In the genomic region with DNA sequence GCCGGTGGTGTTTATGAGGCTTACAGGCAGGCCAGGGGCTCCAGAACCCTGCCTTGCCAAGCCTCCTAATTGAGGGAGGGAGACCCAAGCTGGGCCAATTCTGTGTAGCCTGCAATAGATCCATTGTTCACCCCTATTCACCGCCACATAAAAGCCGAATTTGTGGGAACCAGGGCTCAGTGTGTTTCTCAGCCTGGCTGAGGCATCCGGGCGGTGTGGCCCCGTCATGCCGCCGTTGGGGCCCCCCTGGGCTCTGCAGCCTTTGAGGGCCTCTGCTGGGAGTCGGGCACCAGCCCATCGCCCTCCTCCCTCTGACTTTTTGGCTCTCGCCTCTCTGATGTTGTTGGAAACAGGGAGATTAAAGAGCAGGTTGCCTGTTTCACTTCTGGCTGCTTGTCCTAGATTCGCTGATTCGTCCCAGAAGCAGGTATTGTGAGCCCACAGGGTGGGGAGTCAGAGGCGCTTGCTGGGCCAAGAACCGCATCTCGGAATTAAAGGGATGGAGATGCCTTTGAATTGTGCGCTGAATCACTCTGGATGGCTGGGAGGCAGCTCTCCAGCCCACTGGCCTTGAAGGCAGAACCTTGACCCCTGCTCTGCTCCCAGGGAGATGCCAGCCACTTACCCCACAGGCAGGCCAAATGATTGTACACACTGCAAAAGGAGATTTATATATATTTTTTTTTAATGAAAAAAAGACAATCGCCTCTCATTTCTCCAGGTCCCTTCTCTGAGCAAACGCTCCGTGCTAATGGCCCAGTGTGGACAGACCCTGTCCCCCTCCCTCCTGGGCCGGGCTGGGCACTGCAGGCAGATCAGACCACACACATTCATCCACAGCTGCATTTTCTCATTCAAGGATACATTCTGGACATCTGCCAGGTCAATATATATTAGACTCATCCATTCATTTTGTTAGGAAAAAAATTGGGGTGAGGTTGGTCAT, we compare ENCODE assay signal across 33 cellular contexts. TPM values are rescaled to one million over a fixed set of nuclear protein-coding genes. Genes with fewer than 3 reads are reported as not detected.
A peak's percentile ranks its signal among the peaks of the same experiment; 100 is the strongest.
DNase-seq lines count a peak whose midpoint lies in the region; ATAC-seq, FAIRE-seq and TF ChIP-seq lines count a peak whose summit lies in the region.
"Had no signal": no experiment of that assay in that cellular context is flagged by ENCODE, and none has a peak within 500 bp of the region (broad histone marks: within the 10 kb centered on the region; RNA-seq: fewer than 3 reads in every experiment).

No MANE protein-coding gene starts in this region.

- H3K27me3 Mint-ChIP-seq in brain (no peaks in the 10 kb centered on the region), immature natural killer cell (ENCODE audit: low read depth in 3 of 3) (peaks cover 1 to 15% (median 13%) of the 10 kb centered on the region in 3 donors)

- H3K9me3 Mint-ChIP-seq in brain (peaks cover 6 to 27% (median 7%) of the 10 kb centered on the region in 5 experiments), immature natural killer cell (peaks cover 0 to 1% (median 0%) of the 10 kb centered on the region in 6 donors)
- H3K9me3 Mint-ChIP-seq: activated T-helper 2 cell treated with anti-CD3 and anti-CD28 coated beads, Interferon-gamma antibody, Interleukin-2, Interleukin-4, amounts not matched to agents 10 μg/mL and 5 μg/mL and 100 μg/mL, durations not matched to agents 14 hours and 24 hours and 36 hours had no signal

- H3K79me2 ChIP-seq in HepG2 (ENCODE audit: insufficient read depth, low read length) = no peaks in the 10 kb centered on the region

- ATAC-seq in HepG2 = peak; percentile 18; the same call in 2 of the 3 replicates
- ATAC-seq: Panc1; pancreas; stimulated activated effector memory CD8-positive, alpha-beta T cell treated with anti-CD3 and anti-CD28 coated beads, Interleukin-12 subunit alpha, Interleukin-12 subunit beta, amount 100 ng/mL, for 72 hours had no signal

- intact Hi-C loops in HepG2 (cut with micrococcal nuclease; ENCODE audit: unreplicated experiment) (no loop called here), colonic mucosa (cut with DNase I) (no loop called here)

- DNase-seq in H7 (peak; percentile 47), HepG2 (ENCODE audit: low spot score) (no peak), retina (peak; percentile 60), DMS153 (lab: John Stamatoyannopoulos, UW) (no peak), immature natural killer cell (no peak), NCI-H2227 (lab: John Stamatoyannopoulos, UW; ENCODE audit: unreplicated experiment) (no peak), colonic mucosa (no peak)
- DNase-seq: activated CD4-positive, alpha-beta T cell treated with anti-CD3 and anti-CD28 coated beads, Interleukin-2, amount 50 U/mL, for 4 hours; activated CD8-positive, alpha-beta memory T cell treated with anti-CD3 and anti-CD28 coated beads, Interleukin-2, amount 50 U/mL, for 48 hours; EL; foreskin fibroblast; GM23248; mammary epithelial cell; NCI-H1048; NCI-H2029 treated with DMSO at 0.1 percent for 48 hours; NK-92 treated with Interleukin-12 subunit alpha and Interleukin-12 subunit beta, amount 100 ng/mL, for 24 hours; stimulated activated CD4-positive, alpha-beta T cell treated with anti-CD3 and anti-CD28 coated beads, Interleukin-2, amount 100 ng/mL, for 24 hours had no signal

- TF ChIP-seq CTCF in brain (conservative IDR thresholded peaks at IDR 0.05) (no peak), HepG2 (CRISPR knock-in tag; IDR thresholded peaks at IDR 0.05) (no peak), colonic mucosa (IDR thresholded peaks at IDR 0.05) (no peak)

- TF ChIP-seq EP300 in HepG2 (IDR thresholded peaks at IDR 0.05; ENCODE audit: low read depth in 2 of 2, low read length in 2 of 2) (no peak), HepG2 (CRISPR knock-in tag; IDR thresholded peaks at IDR 0.05; ENCODE audit: borderline replicate concordance) (no peak)

- H3K4me2 ChIP-seq in HepG2 (ENCODE audit: low read depth, low read length) = no peak overlapping the region

- H3K9ac ChIP-seq in HepG2 (ENCODE audit: insufficient read depth, low read depth, low read length) (no peak overlapping the region), colonic mucosa (ENCODE audit: low read depth in 2 of 2, low read length in 2 of 2) (no peak overlapping the region)
- H3K9ac ChIP-seq: GM23248 had no signal

- H3K4me3 Mint-ChIP-seq in brain (peak overlapping the region in 4 of 5 experiments; percentile 12 to 59 (median 48)), immature natural killer cell (no peak overlapping the region)
- H3K4me3 Mint-ChIP-seq: CD14-positive monocyte; stimulated activated effector memory CD8-positive, alpha-beta T cell treated with anti-CD3 and anti-CD28 coated beads, Interleukin-12 subunit alpha, Interleukin-12 subunit beta, amount 100 ng/mL, for 72 hours had no signal

- no peaks in the 10 kb centered on the region for H3K27me3 ChIP-seq in H7 (ENCODE audit: control insufficient read depth, insufficient read depth, low read length)
- peaks cover 10 to 62% of the 10 kb centered on the region in 2 experiments; a peak in 4 of 5 replicates for H3K27me3 ChIP-seq in HepG2 (ENCODE audit: control insufficient read depth in 1 of 2, insufficient read depth in 2 of 2, low read length in 2 of 2)
- no peaks in the 10 kb centered on the region for H3K27me3 ChIP-seq in colonic mucosa
- H3K27me3 ChIP-seq: pancreas had no signal

- no peaks in the 10 kb centered on the region for H3K36me3 ChIP-seq in H7 (replicated peaks; ENCODE audit: control insufficient read depth, insufficient read depth, low read length)
- no peaks in the 10 kb centered on the region for H3K36me3 ChIP-seq in HepG2 (replicated peaks in 1 of 2; ENCODE audit: control insufficient read depth in 1 of 2, insufficient read depth in 2 of 2, low read length in 2 of 2)
- H3K36me3 ChIP-seq in colonic mucosa = no peaks in the 10 kb centered on the region
- H3K36me3 ChIP-seq: pancreas had no signal

- CTCF ChIA-PET in HepG2 (lab: Yijun Ruan, JAX; ENCODE audit: low intra/inter-chr PET ratio, low total read pairs) = no interaction called here

- H3K4me1 Mint-ChIP-seq in brain (peaks cover 38% of the 10 kb centered on the region), immature natural killer cell (no peaks in the 10 kb centered on the region)
- H3K4me1 Mint-ChIP-seq: CD14-positive monocyte; stimulated activated effector memory CD8-positive, alpha-beta T cell treated with anti-CD3 and anti-CD28 coated beads, Interleukin-12 subunit alpha, Interleukin-12 subunit beta, amount 100 ng/mL, for 72 hours had no signal

- H3K9me3 ChIP-seq in HepG2 (ENCODE audit: low read length) = no peaks in the 10 kb centered on the region
- no peaks in the 10 kb centered on the region for H3K9me3 ChIP-seq in colonic mucosa
- H3K9me3 ChIP-seq: pancreas had no signal

- H3K4me1 ChIP-seq in HepG2 (ENCODE audit: insufficient read depth, low read length) (peaks cover 12% of the 10 kb centered on the region), colonic mucosa (no peaks in the 10 kb centered on the region)
- H3K4me1 ChIP-seq: pancreas had no signal

- WGBS in HepG2 (ENCODE audit: low lambda C conversion rate) = 14% methylated on average over 18 of the region's 21 CpGs

- H4K20me1 ChIP-seq in HepG2 (ENCODE audit: insufficient read depth, low read length) = no peaks in the 10 kb centered on the region; the same call in 1 of the 2 replicates

- no peak for TF ChIP-seq POLR2A in HepG2 (IDR thresholded peaks at IDR 0.05; ENCODE audit: insufficient read depth in 1 of 2, low read depth in 2 of 2, low read length in 2 of 2)

- H2AFZ ChIP-seq in HepG2 (ENCODE audit: low read length) = no peak overlapping the region
- H2AFZ ChIP-seq: GM23248 had no signal

- POLR2A ChIA-PET in HepG2 (lab: Yijun Ruan, JAX) = no interaction called here

- H3K36me3 Mint-ChIP-seq in brain (no peaks in the 10 kb centered on the region), immature natural killer cell (no peaks in the 10 kb centered on the region)
- H3K36me3 Mint-ChIP-seq: CD14-positive monocyte; stimulated activated effector memory CD8-positive, alpha-beta T cell treated with anti-CD3 and anti-CD28 coated beads, Interleukin-12 subunit alpha, Interleukin-12 subunit beta, amount 100 ng/mL, for 72 hours had no signal

- in situ Hi-C loops in HepG2 (cut with HindIII; ENCODE audit: extremely low pct_ligation_motif_present, low pct_unique_long_range_greater_than_20kb) = no loop called here

- H3K4me3 ChIP-seq in H7 (ENCODE audit: insufficient read depth, low read depth, low read length) (no peak overlapping the region), HepG2 (replicated peaks in 1 of 3; ENCODE audit: insufficient read depth in 1 of 3, low read depth in 2 of 3, low read length in 3 of 3) (no peak overlapping the region), colonic mucosa (no peak overlapping the region)
- H3K4me3 ChIP-seq: GM23248, pancreas had no signal

- H3K27ac ChIP-seq in HepG2 (ENCODE audit: extremely low read length, insufficient read depth, low read length) = no peak overlapping the region
- H3K27ac ChIP-seq in colonic mucosa = no peak overlapping the region
- H3K27ac ChIP-seq: GM23248, pancreas, VCaP had no signal

- FAIRE-seq in HepG2 (lab: Jason Lieb, UNC) = no peak
- FAIRE-seq: D721Med, keratinocyte, pancreas had no signal

- no TSS peak for BruUV-seq in HepG2 (replicated peaks; lab: Mats Ljungman, UMichigan)

- no peak for TF ChIP-seq RAD21 in HepG2 (CRISPR knock-in tag; IDR thresholded peaks at IDR 0.05)

- H3K27ac Mint-ChIP-seq in brain = peak overlapping the region; percentile 60 to 90 (median 88)
- no peak overlapping the region for H3K27ac Mint-ChIP-seq in immature natural killer cell
- H3K27ac Mint-ChIP-seq: activated T-helper 2 cell treated with anti-CD3 and anti-CD28 coated beads, Interferon-gamma antibody, Interleukin-2, Interleukin-4, amounts not matched to agents 10 μg/mL and 5 μg/mL and 100 μg/mL, durations not matched to agents 14 hours and 24 hours and 36 hours; CD14-positive monocyte; stimulated activated effector memory CD8-positive, alpha-beta T cell treated with anti-CD3 and anti-CD28 coated beads, Interleukin-12 subunit alpha, Interleukin-12 subunit beta, amount 100 ng/mL, for 72 hours had no signal

RNA-seq across cellular contexts. Expression of a gene that starts 14.9 kb away (rescaled TPM):
- total RNA-seq in H7 (2014; rRNA removed; shearing (Covaris generic)) = not detected in 2 replicates
- 3.5 TPM for polyA plus RNA-seq in brain (ENCODE audit: insufficient read depth, low read depth, low replicate concordance)
- not detected in 2 replicates for total RNA-seq in HepG2 (2016; rRNA removed; fragmentation: Illumina TruSeq; extraction: Trizol)
- not detected in 2 replicates for total RNA-seq in HepG2 (2016; cell fraction: cytosol; rRNA removed; fragmentation: Illumina TruSeq; extraction: Trizol; ENCODE audit: low read depth)
- total RNA-seq in HepG2 (2016; cell fraction: insoluble cytoplasmic fraction; rRNA removed; fragmentation: Illumina TruSeq; extraction: Trizol) = not detected in 2 replicates
- not detected in 2 replicates for total RNA-seq in HepG2 (2016; cell fraction: membrane; rRNA removed; fragmentation: Illumina TruSeq; extraction: Trizol)
- total RNA-seq in HepG2 (2016; cell fraction: nucleus; rRNA removed; fragmentation: Illumina TruSeq; extraction: Trizol) = not detected in 2 replicates
- polyA plus RNA-seq in HepG2 (2011; rRNA removed) = not detected in 2 replicates
- not detected in 2 replicates for polyA plus RNA-seq in HepG2 (2011; cell fraction: cytosol; rRNA removed)
- not detected in 2 replicates for polyA plus RNA-seq in HepG2 (2011; cell fraction: nucleus; rRNA removed)
- not detected in 2 replicates for polyA plus RNA-seq in HepG2 (2012)
- not detected in 2 replicates for polyA plus RNA-seq in HepG2 (2016; cell fraction: cytosol; fragmentation: Illumina TruSeq; extraction: Trizol; ENCODE audit: low read depth)
- not detected in 2 replicates for polyA plus RNA-seq in HepG2 (2016; cell fraction: insoluble cytoplasmic fraction; fragmentation: Illumina TruSeq; extraction: Trizol; ENCODE audit: low read depth)
- not detected in 2 replicates for polyA plus RNA-seq in HepG2 (2016; cell fraction: membrane; fragmentation: Illumina TruSeq; extraction: Trizol; ENCODE audit: low read depth)
- polyA plus RNA-seq in HepG2 (2016; cell fraction: nucleus; fragmentation: Illumina TruSeq; extraction: Trizol; ENCODE audit: insufficient read depth, low read depth) = not detected in 2 replicates
- polyA minus RNA-seq in HepG2 (2011; rRNA and poly(A)+ RNA removed; ENCODE audit: low replicate concordance) = not detected in 2 replicates
- not detected in 2 replicates for polyA minus RNA-seq in HepG2 (2011; cell fraction: cytosol; rRNA and poly(A)+ RNA removed)
- polyA minus RNA-seq in HepG2 (2011; cell fraction: nucleus; rRNA and poly(A)+ RNA removed) = not detected in 2 replicates
- not detected for polyA plus RNA-seq in immature natural killer cell
- total RNA-seq in colonic mucosa = not detected
- total RNA-seq: activated T-helper 2 cell treated with anti-CD3 and anti-CD28 coated beads, Interferon-gamma antibody, Interleukin-2, Interleukin-4, amounts not matched to agents 10 μg/mL and 5 μg/mL and 100 μg/mL, durations not matched to agents 14 hours and 24 hours and 36 hours; epithelial cell of proximal tubule; GM23248; LHCN-M2; mammary epithelial cell; NCI-H460; pancreas; SK-MEL-5; skeletal muscle tissue; T-helper 2 cell treated with Interferon-gamma antibody and Interleukin-4, amounts not matched to agents 100 ng/mL and 5 ng/mL, for 36 hours; temporal lobe had no signal
- polyA plus RNA-seq: CD14-positive monocyte, GM23248, keratinocyte, mammary epithelial cell, pancreas had no signal

RNA-seq across cellular contexts. Expression of a gene that starts 19.2 kb away (rescaled TPM):
- 187 and 204 TPM in 2 replicates for total RNA-seq in H7 (2014; rRNA removed; shearing (Covaris generic))
- polyA plus RNA-seq in brain (ENCODE audit: insufficient read depth, low read depth, low replicate concordance) = 249 TPM
- 180 and 208 TPM in 2 replicates for total RNA-seq in HepG2 (2016; rRNA removed; fragmentation: Illumina TruSeq; extraction: Trizol)
- 188 and 216 TPM in 2 replicates for total RNA-seq in HepG2 (2016; cell fraction: cytosol; rRNA removed; fragmentation: Illumina TruSeq; extraction: Trizol; ENCODE audit: low read depth)
- 189 and 214 TPM in 2 replicates for total RNA-seq in HepG2 (2016; cell fraction: insoluble cytoplasmic fraction; rRNA removed; fragmentation: Illumina TruSeq; extraction: Trizol)
- 299 and 318 TPM in 2 replicates for total RNA-seq in HepG2 (2016; cell fraction: membrane; rRNA removed; fragmentation: Illumina TruSeq; extraction: Trizol)
- 64.4 and 66.4 TPM in 2 replicates for total RNA-seq in HepG2 (2016; cell fraction: nucleus; rRNA removed; fragmentation: Illumina TruSeq; extraction: Trizol)
- 201 and 247 TPM in 2 replicates for polyA plus RNA-seq in HepG2 (2011; rRNA removed)
- polyA plus RNA-seq in HepG2 (2011; cell fraction: cytosol; rRNA removed) = 164 and 244 TPM in 2 replicates
- 49.8 and 53.2 TPM in 2 replicates for polyA plus RNA-seq in HepG2 (2011; cell fraction: nucleus; rRNA removed)
- 152 and 161 TPM in 2 replicates for polyA plus RNA-seq in HepG2 (2012)
- polyA plus RNA-seq in HepG2 (2016; cell fraction: cytosol; fragmentation: Illumina TruSeq; extraction: Trizol; ENCODE audit: low read depth) = 255 and 315 TPM in 2 replicates
- 244 and 258 TPM in 2 replicates for polyA plus RNA-seq in HepG2 (2016; cell fraction: insoluble cytoplasmic fraction; fragmentation: Illumina TruSeq; extraction: Trizol; ENCODE audit: low read depth)
- polyA plus RNA-seq in HepG2 (2016; cell fraction: membrane; fragmentation: Illumina TruSeq; extraction: Trizol; ENCODE audit: low read depth) = 282 and 350 TPM in 2 replicates
- 132 TPM in 2 replicates for polyA plus RNA-seq in HepG2 (2016; cell fraction: nucleus; fragmentation: Illumina TruSeq; extraction: Trizol; ENCODE audit: insufficient read depth, low read depth)
- 8.8 and 17.6 TPM in 2 replicates for polyA minus RNA-seq in HepG2 (2011; rRNA and poly(A)+ RNA removed; ENCODE audit: low replicate concordance)
- polyA minus RNA-seq in HepG2 (2011; cell fraction: cytosol; rRNA and poly(A)+ RNA removed) = 12.1 and 20.3 TPM in 2 replicates
- 16.9 and 20.1 TPM in 2 replicates for polyA minus RNA-seq in HepG2 (2011; cell fraction: nucleus; rRNA and poly(A)+ RNA removed)
- 100 to 1,000 TPM; 294 to 465 (median 356) TPM for polyA plus RNA-seq in immature natural killer cell
- total RNA-seq in colonic mucosa = 100 to 1,000 TPM; 119 to 169 TPM

Comparison
In these comparisons a context has a peak if more than half of its experiments do, and no peak if none do; other contexts are left out.
1. DNase-seq: peak in H7 (single experiment) and retina (single experiment); none in HepG2 (single experiment), DMS153 (single experiment), immature natural killer cell (0 of 3), NCI-H2227 (single experiment) and colonic mucosa (single experiment).
2. H3K27ac Mint-ChIP-seq: peak in brain (5 of 5); none in immature natural killer cell (0 of 6).
3. H3K4me3 Mint-ChIP-seq: peak in brain (4 of 5); none in immature natural killer cell (0 of 5).